ENCODE assay signal across 21 cellular contexts in the genomic region with DNA sequence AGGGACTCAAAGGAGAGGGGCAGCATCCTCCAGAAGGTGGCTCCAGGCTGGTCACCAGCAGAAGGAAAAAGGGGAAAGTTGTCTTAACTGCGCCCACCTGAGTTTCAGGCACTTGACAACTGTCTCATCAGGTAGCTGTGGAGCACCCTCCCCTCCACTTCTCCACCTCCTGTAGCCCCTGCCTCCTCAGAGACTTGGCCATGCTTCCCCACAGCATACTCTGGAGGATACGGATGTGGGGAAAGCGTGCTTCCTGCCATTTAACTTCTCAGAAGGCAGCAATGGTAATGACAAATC.
"Had no signal": no experiment of that assay in that cellular context is flagged by ENCODE, and none has a peak within 500 bp of the region (broad histone marks: within the 10 kb centered on the region; RNA-seq: fewer than 3 reads in every experiment).

No MANE protein-coding gene starts in this region.

- H3K4me1 Mint-ChIP-seq: activated naive CD8-positive, alpha-beta T cell treated with anti-CD3 and anti-CD28 coated beads for 36 hours had no signal

- H3K27ac Mint-ChIP-seq: activated naive CD4-positive, alpha-beta T cell treated with anti-CD3 and anti-CD28 coated beads for 36 hours; activated naive CD8-positive, alpha-beta T cell treated with anti-CD3 and anti-CD28 coated beads for 36 hours; activated T-helper 1 cell treated with anti-CD3 and anti-CD28 coated beads, Interleukin-12 subunit alpha, Interleukin-12 subunit beta, Interleukin-2, Interleukin-4 antibody, amounts not matched to agents 30 ng/mL and 10 ng/mL and 1 ng/mL, durations not matched to agents 14 hours and 24 hours and 36 hours had no signal

- H3K27ac ChIP-seq: adrenal gland, brain microvascular endothelial cell, epithelial cell of prostate, esophagus squamous epithelium, left ventricle myocardium inferior, parathyroid adenoma, spleen, tibial nerve had no signal

- H3K4me3 Mint-ChIP-seq: activated naive CD4-positive, alpha-beta T cell treated with anti-CD3 and anti-CD28 coated beads for 36 hours; activated naive CD8-positive, alpha-beta T cell treated with anti-CD3 and anti-CD28 coated beads for 36 hours; activated T-helper 1 cell treated with anti-CD3 and anti-CD28 coated beads, Interleukin-12 subunit alpha, Interleukin-12 subunit beta, Interleukin-2, Interleukin-4 antibody, amounts not matched to agents 30 ng/mL and 10 ng/mL and 1 ng/mL, durations not matched to agents 14 hours and 24 hours and 36 hours; mesothelial cell of epicardium had no signal

- H3K9me3 Mint-ChIP-seq: activated naive CD4-positive, alpha-beta T cell treated with anti-CD3 and anti-CD28 coated beads for 36 hours; activated naive CD8-positive, alpha-beta T cell treated with anti-CD3 and anti-CD28 coated beads for 36 hours; activated T-helper 1 cell treated with anti-CD3 and anti-CD28 coated beads, Interleukin-12 subunit alpha, Interleukin-12 subunit beta, Interleukin-2, Interleukin-4 antibody, amounts not matched to agents 30 ng/mL and 10 ng/mL and 1 ng/mL, durations not matched to agents 14 hours and 24 hours and 36 hours had no signal

- H3K27me3 ChIP-seq: adrenal gland, brain microvascular endothelial cell, esophagus squamous epithelium, spleen, tibial nerve had no signal

- H3K9ac ChIP-seq: parathyroid adenoma had no signal

- DNase-seq: activated CD4-positive, alpha-beta T cell treated with anti-CD3 and anti-CD28 coated beads for 4 hours; activated CD4-positive, alpha-beta T cell treated with anti-CD3 and anti-CD28 coated beads, Interleukin-2, amount 50 U/mL, for 4 hours; activated CD4-positive, CD25-positive, alpha-beta regulatory T cell; activated CD8-positive, alpha-beta memory T cell treated with anti-CD3 and anti-CD28 coated beads, Interleukin-2, amount 50 U/mL, for 4 hours; activated naive CD4-positive, alpha-beta T cell treated with anti-CD3 and anti-CD28 coated beads for 36 hours; activated naive CD8-positive, alpha-beta T cell treated with anti-CD3 and anti-CD28 coated beads for 36 hours; activated T-cell treated with anti-CD3 and anti-CD28 coated beads, Interleukin-2, amount 50 U/mL, for 1 hour; adrenal gland; esophagus squamous epithelium; left ventricle myocardium inferior; naive B cell; occipital lobe; spleen; stimulated activated naive CD4-positive, alpha-beta T cell had no signal

- H2AFZ ChIP-seq: parathyroid adenoma had no signal

- H3K4me3 ChIP-seq: adrenal gland, esophagus squamous epithelium, left ventricle myocardium inferior, lung, spleen, tibial nerve had no signal

- H3K27me3 Mint-ChIP-seq: activated naive CD8-positive, alpha-beta T cell treated with anti-CD3 and anti-CD28 coated beads for 36 hours; naive B cell had no signal

- H3K4me1 ChIP-seq: parathyroid adenoma had no signal

- H3K9me3 ChIP-seq: adrenal gland, esophagus squamous epithelium, left ventricle myocardium inferior, spleen, tibial nerve had no signal
